10 cellular contexts compared by ENCODE assay signal in genomic region chr7:123208793-123209192, GRCh38. TPM values are rescaled to one million over a fixed set of nuclear protein-coding genes. Genes with fewer than 3 reads are reported as not detected.
DNase-seq lines count a peak whose midpoint lies in the region; ATAC-seq, FAIRE-seq and TF ChIP-seq lines count a peak whose summit lies in the region.
"Had no signal": no experiment of that assay in that cellular context is flagged by ENCODE, and none has a peak within 500 bp of the region (broad histone marks: within the 10 kb centered on the region; RNA-seq: fewer than 3 reads in every experiment).

No MANE protein-coding gene starts in this region.

- no peak for FAIRE-seq in kidney (lab: Jason Lieb, UNC)

- no peaks in the 10 kb centered on the region for H3K27me3 ChIP-seq in SJSA1 (replicated peaks)

- no peak for ATAC-seq in HG02884 (IDR thresholded peaks at IDR 0.05; ENCODE audit: unreplicated experiment)
- no peak for ATAC-seq in HG03280 (IDR thresholded peaks at IDR 0.05; ENCODE audit: unreplicated experiment)

- no peak overlapping the region for H3K9ac ChIP-seq in kidney (ENCODE audit: low read length in 2 of 2)

- H3K4me3 ChIP-seq in SJSA1 (no peak overlapping the region), kidney (ENCODE audit: low read length in 2 of 2) (no peak overlapping the region)

- H3K36me3 ChIP-seq in SJSA1 (peaks cover 8% of the 10 kb centered on the region), kidney (ENCODE audit: control insufficient read depth in 1 of 2, insufficient read depth in 2 of 2, low read length in 2 of 2) (no peaks in the 10 kb centered on the region)

- intact Hi-C loops in kidney (cut with DNase I) = no loop called here

- H3K9me3 ChIP-seq in SJSA1 (replicated peaks) = peaks cover 5% of the 10 kb centered on the region; the same call in 1 of the 2 replicates
- H3K9me3 ChIP-seq in kidney (ENCODE audit: control insufficient read depth in 1 of 2, low read length in 2 of 2) = no peaks in the 10 kb centered on the region

- DNase-seq in SJSA1 (ENCODE audit: low read depth in 1 of 2, low spot score in 2 of 2) (no peak), kidney (no peak), COLO668 (lab: John Stamatoyannopoulos, UW; ENCODE audit: unreplicated experiment) (no peak), SKM-1 (lab: John Stamatoyannopoulos, UW; ENCODE audit: unreplicated experiment) (no peak)
- DNase-seq: activated effector memory CD4-positive, alpha-beta T cell treated with anti-CD3 and anti-CD28 coated beads, Interleukin-2, amount 50 U/mL, for 16 hours; CD4-positive, CD25-positive, alpha-beta regulatory T cell had no signal

- H3K27ac ChIP-seq in 22Rv1 (no peak overlapping the region), SJSA1 (peak overlapping the region; percentile 92; the same call in 1 of the 2 replicates), kidney (ENCODE audit: low read depth in 2 of 2, low read length in 2 of 2) (no peak overlapping the region)

- H3K4me1 ChIP-seq in SJSA1 (replicated peaks) (peaks cover 42% of the 10 kb centered on the region), kidney (ENCODE audit: control insufficient read depth in 1 of 2, insufficient read depth in 1 of 2, low read depth in 1 of 2, low read length in 2 of 2) (no peaks in the 10 kb centered on the region)

- TF ChIP-seq CTCF in 22Rv1 (IDR thresholded peaks at IDR 0.05) = peak; percentile 62
- TF ChIP-seq CTCF in GM12874 (IDR thresholded peaks at IDR 0.05; ENCODE audit: insufficient read depth, low read depth, low read length) = peak; percentile 23; the same call in 1 of the 2 replicates
- TF ChIP-seq CTCF in kidney (IDR thresholded peaks at IDR 0.05; ENCODE audit: borderline replicate concordance, extremely low read depth, insufficient read depth) = peak; percentile 31

RNA-seq across cellular contexts. Expression of gene SLC13A1, which starts 9.0 kb away (rescaled TPM):
- total RNA-seq in SJSA1 (2014; rRNA removed; shearing (Covaris generic)) = 0.09 and 0.84 TPM in 2 replicates
- total RNA-seq in kidney = 10.1 TPM
- 17.0 TPM for polyA plus RNA-seq in kidney (ENCODE audit: insufficient read depth, low read depth, low replicate concordance)
- total RNA-seq: CD4-positive, CD25-positive, alpha-beta regulatory T cell had no signal
- polyA plus RNA-seq: CD4-positive, CD25-positive, alpha-beta regulatory T cell had no signal
